21 cellular contexts compared by ENCODE assay signal in the genomic region with DNA sequence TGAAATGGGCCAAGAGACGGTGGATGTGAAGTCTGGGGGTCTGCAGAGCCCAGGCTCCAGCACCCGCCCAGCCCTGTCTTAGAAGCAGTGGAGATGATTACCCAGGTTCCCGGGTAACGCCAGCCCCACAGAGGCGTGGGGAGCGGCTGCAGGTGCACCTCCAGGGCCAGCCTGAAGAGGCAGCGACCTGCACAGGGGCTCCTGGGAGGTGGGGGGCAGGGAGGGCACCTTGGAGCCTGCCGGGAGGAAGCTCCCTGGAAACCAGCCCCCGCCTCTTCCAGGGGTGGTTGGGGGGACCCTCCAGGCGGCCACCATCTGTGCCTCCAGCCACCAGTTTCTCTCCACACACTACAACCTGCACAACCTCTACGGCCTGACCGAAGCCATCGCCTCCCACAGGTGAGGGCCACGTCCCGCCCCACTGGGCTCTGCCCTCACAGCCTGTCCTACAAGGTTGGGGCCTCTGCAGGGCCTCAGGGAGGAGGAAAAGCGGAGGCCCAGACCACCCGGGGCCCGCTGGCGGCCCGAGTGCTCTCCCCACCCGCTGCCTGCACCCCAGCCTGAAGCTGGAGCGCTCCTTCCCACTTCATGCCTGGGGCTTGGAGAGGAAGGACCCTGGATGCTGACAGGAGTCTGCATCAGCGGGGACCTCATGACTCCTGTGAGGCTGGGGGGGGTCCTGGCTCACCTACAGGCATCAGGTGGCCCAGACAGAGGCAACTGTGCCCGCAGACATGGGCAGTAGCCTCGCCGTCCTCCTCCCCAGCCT. TPM values are rescaled to one million over a fixed set of nuclear protein-coding genes. Genes with fewer than 3 reads are reported as not detected.
DNase-seq lines count a peak whose midpoint lies in the region; ATAC-seq and TF ChIP-seq lines count a peak whose summit lies in the region.
"Had no signal": no experiment of that assay in that cellular context is flagged by ENCODE, and none has a peak within 500 bp of the region (broad histone marks: within the 10 kb centered on the region; RNA-seq: fewer than 3 reads in every experiment).

No MANE protein-coding gene starts in this region.

- no peak overlapping the region for H3K4me2 ChIP-seq in GM23248 (ENCODE audit: unreplicated experiment)

- no peaks in the 10 kb centered on the region for H3K27me3 Mint-ChIP-seq in activated CD8-positive, alpha-beta memory T cell treated with anti-CD3 and anti-CD28 coated beads, Interleukin-2, amount 10 ng/mL, durations not matched to agents 7 days and 5 days
- H3K27me3 Mint-ChIP-seq: activated CD4-positive, alpha-beta T cell treated with anti-CD3 and anti-CD28 coated beads for 36 hours had no signal

- TF ChIP-seq POLR2A in stomach (IDR thresholded peaks at IDR 0.05), result no peak
- no peak for TF ChIP-seq POLR2A in upper lobe of left lung (IDR thresholded peaks at IDR 0.05)

- no peaks in the 10 kb centered on the region for H3K79me2 ChIP-seq in GM23248 (ENCODE audit: insufficient read depth)

- H3K9me3 ChIP-seq in RWPE2 (ENCODE audit: severe bottlenecking) (no peaks in the 10 kb centered on the region), stomach (peaks cover 0 to 3% (median 0%) of the 10 kb centered on the region in 4 donors), upper lobe of left lung (no peaks in the 10 kb centered on the region), GM23248 (ENCODE audit: low read depth) (no peaks in the 10 kb centered on the region)
- H3K9me3 ChIP-seq: upper lobe of right lung had no signal

- ATAC-seq in activated CD8-positive, alpha-beta memory T cell treated with anti-CD3 and anti-CD28 coated beads, Interleukin-2, amount 10 ng/mL, durations not matched to agents 7 days and 5 days, result peak; percentile 46
- ATAC-seq in RWPE2 (ENCODE audit: low read depth) (no peak), upper lobe of left lung (ENCODE audit: low FRiP score in 2 of 2) (no peak)
- ATAC-seq: activated CD4-positive, alpha-beta T cell treated with anti-CD3 and anti-CD28 coated beads for 36 hours; left colon; stimulated activated naive CD8-positive, alpha-beta T cell treated with anti-CD3 and anti-CD28 coated beads, Interleukin-15, Interleukin-2, amounts not matched to agents 100 U/mL and 50 U/mL, for 24 hours; upper lobe of right lung had no signal

- H3K9me3 Mint-ChIP-seq in activated CD8-positive, alpha-beta memory T cell treated with anti-CD3 and anti-CD28 coated beads, Interleukin-2, amount 10 ng/mL, durations not matched to agents 7 days and 5 days (ENCODE audit: low read depth), result no peaks in the 10 kb centered on the region

- H4K20me1 ChIP-seq in GM23248 (ENCODE audit: insufficient read depth), result no peaks in the 10 kb centered on the region

- H3K4me3 Mint-ChIP-seq in activated CD8-positive, alpha-beta memory T cell treated with anti-CD3 and anti-CD28 coated beads, Interleukin-2, amount 10 ng/mL, durations not matched to agents 7 days and 5 days, result no peak overlapping the region
- H3K4me3 Mint-ChIP-seq: activated CD4-positive, alpha-beta T cell treated with anti-CD3 and anti-CD28 coated beads for 36 hours; CD14-positive monocyte had no signal

- intact Hi-C loops in stomach (cut with DNase I; ENCODE audit: low total_unique reads), result no loop called here

- H3K36me3 Mint-ChIP-seq in activated CD8-positive, alpha-beta memory T cell treated with anti-CD3 and anti-CD28 coated beads, Interleukin-2, amount 10 ng/mL, durations not matched to agents 7 days and 5 days, result no peaks in the 10 kb centered on the region

- H3K4me3 ChIP-seq in RWPE2 (ENCODE audit: severe bottlenecking) (no peak overlapping the region), kidney epithelial cell (ENCODE audit: low read depth, low read length) (no peak overlapping the region), stomach (no peak overlapping the region), upper lobe of left lung (no peak overlapping the region), GM23248 (no peak overlapping the region)
- H3K4me3 ChIP-seq: cardiac muscle cell, upper lobe of right lung had no signal

- H3K4me1 Mint-ChIP-seq in activated CD8-positive, alpha-beta memory T cell treated with anti-CD3 and anti-CD28 coated beads, Interleukin-2, amount 10 ng/mL, durations not matched to agents 7 days and 5 days, result no peaks in the 10 kb centered on the region
- H3K4me1 Mint-ChIP-seq: activated CD4-positive, alpha-beta T cell treated with anti-CD3 and anti-CD28 coated beads for 36 hours; CD14-positive monocyte had no signal

- in situ Hi-C loops in GM23248 (cut with MboI), result no loop called here

- no peaks in the 10 kb centered on the region for H3K9me2 ChIP-seq in GM23248 (ENCODE audit: insufficient read depth)

- peaks cover 11% of the 10 kb centered on the region for H3K4me1 ChIP-seq in RWPE2 (ENCODE audit: insufficient read depth, poor library complexity, severe bottlenecking)
- no peaks in the 10 kb centered on the region for H3K4me1 ChIP-seq in stomach
- H3K4me1 ChIP-seq in upper lobe of left lung, result no peaks in the 10 kb centered on the region
- H3K4me1 ChIP-seq in GM23248 (ENCODE audit: insufficient read depth), result no peaks in the 10 kb centered on the region
- H3K4me1 ChIP-seq: upper lobe of right lung had no signal

- no peaks in the 10 kb centered on the region for H3K36me3 ChIP-seq in RWPE2 (ENCODE audit: low read depth)
- no peaks in the 10 kb centered on the region for H3K36me3 ChIP-seq in kidney epithelial cell (ENCODE audit: control insufficient read depth, insufficient read depth, low read length)
- H3K36me3 ChIP-seq in stomach, result peaks cover 0 to 69% (median 31%) of the 10 kb centered on the region in 4 donors
- peaks cover 0 to 31% (median 5%) of the 10 kb centered on the region in 4 donors for H3K36me3 ChIP-seq in upper lobe of left lung
- H3K36me3 ChIP-seq in GM23248 (ENCODE audit: low read depth), result no peaks in the 10 kb centered on the region
- H3K36me3 ChIP-seq: cardiac muscle cell had no signal

- TF ChIP-seq CTCF in RWPE2 (IDR thresholded peaks at IDR 0.05; ENCODE audit: poor library complexity, severe bottlenecking), result no peak
- TF ChIP-seq CTCF in kidney epithelial cell (IDR thresholded peaks at IDR 0.05; ENCODE audit: insufficient read depth, low read length, poor library complexity, severe bottlenecking), result peak; percentile 10
- no peak for TF ChIP-seq CTCF in stomach (IDR thresholded peaks at IDR 0.05)
- TF ChIP-seq CTCF in upper lobe of left lung (IDR thresholded peaks at IDR 0.05), result no peak

- H3K27ac Mint-ChIP-seq in activated CD8-positive, alpha-beta memory T cell treated with anti-CD3 and anti-CD28 coated beads, Interleukin-2, amount 10 ng/mL, durations not matched to agents 7 days and 5 days, result no peak overlapping the region
- H3K27ac Mint-ChIP-seq: activated CD4-positive, alpha-beta T cell treated with anti-CD3 and anti-CD28 coated beads for 36 hours had no signal

- 79 to 91% (median 89%) methylated on average over 18 to 26 of the region's 26 CpGs for WGBS in stomach, 5 donors
- WGBS in upper lobe of left lung, 2 donors, result 91 to 93% methylated on average over 4 to 22 of the region's 26 CpGs
- WGBS in GM23248 (ENCODE audit: low coverage in 1 of 2, low lambda C conversion rate in 2 of 2, missing lambda C conversion rate in 2 of 2), 2 experiments, result 89 to 92% methylated on average over 21 to 26 of the region's 26 CpGs

- no peaks in the 10 kb centered on the region for H3F3A ChIP-seq in GM23248 (ENCODE audit: insufficient read depth)

- CTCF ChIA-PET in activated CD8-positive, alpha-beta memory T cell treated with anti-CD3 and anti-CD28 coated beads, Interleukin-2, amount 10 ng/mL, durations not matched to agents 7 days and 5 days (lab: Charles Lee), result interaction anchor here (1.1 kb wide), 1 partner anchor 30 kb away, joined by 3 read pairs; no protein-coding TSS in a partner anchor

- DNase-seq in activated CD8-positive, alpha-beta memory T cell treated with anti-CD3 and anti-CD28 coated beads, Interleukin-2, amount 10 ng/mL, durations not matched to agents 7 days and 5 days, result no peak
- no peak for DNase-seq in activated CD8-positive, alpha-beta memory T cell treated with anti-CD3 and anti-CD28 coated beads, Interleukin-2, amount 50 U/mL, for 48 hours
- DNase-seq in RWPE2 (ENCODE audit: low spot score) (peak; percentile 58), kidney epithelial cell (ENCODE audit: low read depth) (no peak), stomach (peak; percentile 17), upper lobe of left lung (no peak), GM23248 (no peak)
- no peak for DNase-seq in stimulated activated CD4-positive, alpha-beta T cell treated with anti-CD3 and anti-CD28 coated beads, Interleukin-15, amount 100 ng/mL, for 24 hours
- DNase-seq: activated CD4-positive, alpha-beta T cell treated with anti-CD3 and anti-CD28 coated beads for 36 hours; activated gamma-delta T cell; amygdala; left colon; NCI-H1048; NCI-H2029 treated with DMSO at 0.1 percent for 48 hours; NCI-H446 treated with DMSO at 0.1 percent for 48 hours; nucleus accumbens; stimulated activated naive CD8-positive, alpha-beta T cell treated with anti-CD3 and anti-CD28 coated beads, Interleukin-15, Interleukin-2, amounts not matched to agents 100 U/mL and 50 U/mL, for 24 hours; upper lobe of right lung had no signal

- H3K27ac ChIP-seq in RWPE2 (ENCODE audit: poor library complexity, severe bottlenecking) (no peak overlapping the region), stomach (no peak overlapping the region), upper lobe of left lung (no peak overlapping the region), GM23248 (no peak overlapping the region)
- H3K27ac ChIP-seq: cardiac muscle cell, RWPE1, upper lobe of right lung had no signal

- no peak for TF ChIP-seq EP300 in stomach (IDR thresholded peaks at IDR 0.05)
- no peak for TF ChIP-seq EP300 in upper lobe of left lung (IDR thresholded peaks at IDR 0.05)

- no peak overlapping the region for H3K9ac ChIP-seq in GM23248

- no peaks in the 10 kb centered on the region for H3K27me3 ChIP-seq in RWPE2 (ENCODE audit: insufficient read depth, poor library complexity, severe bottlenecking)
- H3K27me3 ChIP-seq in kidney epithelial cell (ENCODE audit: control insufficient read depth, insufficient read depth, low read length), result peaks cover 3% of the 10 kb centered on the region
- H3K27me3 ChIP-seq in stomach, result no peaks in the 10 kb centered on the region
- no peaks in the 10 kb centered on the region for H3K27me3 ChIP-seq in upper lobe of left lung
- no peaks in the 10 kb centered on the region for H3K27me3 ChIP-seq in GM23248 (replicated peaks; ENCODE audit: insufficient read depth)
- H3K27me3 ChIP-seq: cardiac muscle cell, upper lobe of right lung had no signal

- H2AFZ ChIP-seq in GM23248, result no peak overlapping the region

RNA-seq across cellular contexts. Expression of a gene that starts 10.5 kb away (rescaled TPM):
- total RNA-seq in activated CD8-positive, alpha-beta memory T cell treated with anti-CD3 and anti-CD28 coated beads, Interleukin-2, amount 10 ng/mL, durations not matched to agents 7 days and 5 days, result 10 to 100 TPM; 31.9 to 34.7 TPM
- total RNA-seq in kidney epithelial cell (60.9 and 90.6 TPM in 2 replicates), stomach (10 to 100 TPM; 15.2 to 63.4 (median 27.2) TPM), upper lobe of left lung (100 to 1,000 TPM in 5 of 6 donors, 10 to 100 TPM in 1; 54.7 to 178 (median 157) TPM)
- polyA plus RNA-seq in stomach (10 to 100 TPM in 2 of 3 donors, 1 to 10 TPM in 1; 9.6 to 22.2 (median 21.4) TPM), GM23248 (2016; fragmentation: Nextera tagmentation; extraction: Ambion mirVana) (74.8 and 80.2 TPM in 2 replicates)
- total RNA-seq in GM23248 (2014; rRNA removed; shearing (Covaris generic)), result 120 and 127 TPM in 2 replicates

RNA-seq across cellular contexts. Expression of a gene that starts 35.0 kb away (rescaled TPM):
- total RNA-seq in activated CD8-positive, alpha-beta memory T cell treated with anti-CD3 and anti-CD28 coated beads, Interleukin-2, amount 10 ng/mL, durations not matched to agents 7 days and 5 days, result 100 to 1,000 TPM; 145 to 161 TPM
- 74.1 and 80.7 TPM in 2 replicates for total RNA-seq in kidney epithelial cell
- 10 to 100 TPM; 17.5 to 78.2 (median 49.7) TPM for total RNA-seq in stomach
- polyA plus RNA-seq in stomach, result 10 to 100 TPM; 47.3 to 61.0 (median 48.7) TPM
- 10 to 100 TPM; 48.2 to 86.2 (median 61.8) TPM for total RNA-seq in upper lobe of left lung
- total RNA-seq in GM23248 (2014; rRNA removed; shearing (Covaris generic)), result 75.1 and 84.5 TPM in 2 replicates
- 129 and 131 TPM in 2 replicates for polyA plus RNA-seq in GM23248 (2016; fragmentation: Nextera tagmentation; extraction: Ambion mirVana)

RNA-seq across cellular contexts. Expression of a gene that starts 57.9 kb away (rescaled TPM):
- total RNA-seq in activated CD8-positive, alpha-beta memory T cell treated with anti-CD3 and anti-CD28 coated beads, Interleukin-2, amount 10 ng/mL, durations not matched to agents 7 days and 5 days, result not detected
- 2.0 TPM in 1 of 2 replicates, not detected in the other for total RNA-seq in kidney epithelial cell
- total RNA-seq in stomach, result 1 to 10 TPM in 2 of 5 donors, not detected in 3; 2.7 to 3.9 TPM
- 10 to 100 TPM in 1 of 3 donors, under 1 TPM in 1, not detected in 1; 0.12 to 10.5 TPM for polyA plus RNA-seq in stomach
- total RNA-seq in upper lobe of left lung, result 1 to 10 TPM in 4 of 6 donors, under 1 TPM in 2; 0.15 to 7.3 (median 1.0) TPM
- total RNA-seq in GM23248 (2014; rRNA removed; shearing (Covaris generic)), result not detected in 2 replicates
- polyA plus RNA-seq in GM23248 (2016; fragmentation: Nextera tagmentation; extraction: Ambion mirVana), result 0.05 and 0.06 TPM in 2 replicates
- total RNA-seq: activated CD4-positive, alpha-beta T cell treated with anti-CD3 and anti-CD28 coated beads for 36 hours had no signal

Comparison
In these comparisons a context has a peak if more than half of its experiments do, and no peak if none do; other contexts are left out.
1. DNase-seq: peak in RWPE2 (single experiment) and stomach (single experiment); none in activated CD8-positive, alpha-beta memory T cell treated with anti-CD3 and anti-CD28 coated beads, Interleukin-2, amount 10 ng/mL, durations not matched to agents 7 days and 5 days (single experiment), activated CD8-positive, alpha-beta memory T cell treated with anti-CD3 and anti-CD28 coated beads, Interleukin-2, amount 50 U/mL, for 48 hours (single experiment), kidney epithelial cell (single experiment), upper lobe of left lung (0 of 2), GM23248 (single experiment) and stimulated activated CD4-positive, alpha-beta T cell treated with anti-CD3 and anti-CD28 coated beads, Interleukin-15, amount 100 ng/mL, for 24 hours (single experiment).